In the genomic region with DNA sequence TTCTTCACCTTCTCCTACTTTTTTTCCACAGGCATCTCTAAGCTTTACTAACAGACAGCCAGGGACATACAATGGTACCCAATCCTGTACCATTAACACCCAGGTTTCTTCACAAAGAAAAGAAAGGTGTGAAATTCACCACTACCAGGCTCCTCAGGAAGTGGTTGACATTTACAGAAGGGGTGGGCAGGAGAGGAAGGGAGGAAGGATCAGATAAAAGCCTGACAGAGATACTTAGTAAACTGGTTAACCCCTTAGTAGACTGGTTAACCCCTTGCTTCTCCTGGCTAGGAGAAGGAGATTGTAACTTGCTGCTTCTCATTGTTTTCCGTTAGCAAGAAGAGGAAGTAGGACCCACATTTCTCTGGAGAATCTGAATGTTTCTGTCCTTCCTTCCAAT, we compare ENCODE assay signal across 10 cellular contexts. TPM values are rescaled to one million over a fixed set of nuclear protein-coding genes. Genes with fewer than 3 reads are reported as not detected.
DNase-seq lines count a peak whose midpoint lies in the region; ATAC-seq and TF ChIP-seq lines count a peak whose summit lies in the region.
"Had no signal": no experiment of that assay in that cellular context is flagged by ENCODE, and none has a peak within 500 bp of the region (broad histone marks: within the 10 kb centered on the region; RNA-seq: fewer than 3 reads in every experiment).

No MANE protein-coding gene starts in this region.

- TF ChIP-seq CTCF in GM12865 (IDR thresholded peaks at IDR 0.05; ENCODE audit: insufficient read depth, low read depth, low read length, missing control alignments) = no peak
- no peak for TF ChIP-seq CTCF in HCT116 (IDR thresholded peaks at IDR 0.05 in 2 of 3, conservative IDR thresholded peaks at IDR 0.05 in 1 of 3; ENCODE audit: borderline replicate concordance in 1 of 3, insufficient read depth in 1 of 3, low read depth in 2 of 3, low read length in 2 of 3)
- TF ChIP-seq CTCF in activated CD8-positive, alpha-beta T cell treated with anti-CD3 and anti-CD28 coated beads for 36 hours (IDR thresholded peaks at IDR 0.05) = no peak
- TF ChIP-seq CTCF in lower lobe of right lung (IDR thresholded peaks at IDR 0.05) = no peak

- H3K36me3 ChIP-seq in HCT116 (ENCODE audit: control insufficient read depth in 1 of 2, insufficient read depth in 2 of 2, low read length in 2 of 2) (no peaks in the 10 kb centered on the region), lower lobe of right lung (no peaks in the 10 kb centered on the region)

- H3K4me1 ChIP-seq in HCT116 (ENCODE audit: control insufficient read depth in 1 of 2, insufficient read depth in 2 of 2, low read length in 2 of 2) (no peaks in the 10 kb centered on the region), lower lobe of right lung (no peaks in the 10 kb centered on the region)

- RAD21 ChIA-PET in HCT116 (lab: Charles Lee; ENCODE audit: low non-redundant PET in 1 of 2, low total read pairs in 2 of 2, uncharacterized antibody in 2 of 2, unreplicated experiment in 2 of 2) = no interaction called here

- H3K79me2 ChIP-seq in HCT116 (ENCODE audit: insufficient read depth, low read length) = no peaks in the 10 kb centered on the region

- peaks cover 10% of the 10 kb centered on the region for H3K9me3 Mint-ChIP-seq in activated CD8-positive, alpha-beta T cell treated with anti-CD3 and anti-CD28 coated beads for 36 hours

- no peak for ATAC-seq in HCT116
- peak; percentile 82 for ATAC-seq in activated CD8-positive, alpha-beta T cell treated with anti-CD3 and anti-CD28 coated beads for 36 hours
- peak; percentile 30 to 41 for ATAC-seq in lower lobe of right lung
- no peak for ATAC-seq in GM19023 (IDR thresholded peaks at IDR 0.05; ENCODE audit: unreplicated experiment)

- CTCF ChIA-PET in HCT116 (lab: Charles Lee) = no interaction called here
- CTCF ChIA-PET in activated CD8-positive, alpha-beta T cell treated with anti-CD3 and anti-CD28 coated beads for 36 hours (lab: Charles Lee) = interaction anchor here (1.0 to 1.7 kb wide), 3 partner anchors 8 to 61 kb away, joined by 3 to 6 read pairs (median 5); partner anchors contain the start of gene SAMD3

- H3K36me3 Mint-ChIP-seq in activated CD8-positive, alpha-beta T cell treated with anti-CD3 and anti-CD28 coated beads for 36 hours (ENCODE audit: low read depth) = peaks cover 7% of the 10 kb centered on the region

- H3K4me3 Mint-ChIP-seq in activated CD8-positive, alpha-beta T cell treated with anti-CD3 and anti-CD28 coated beads for 36 hours = peak overlapping the region; percentile 73

- H3K9me3 ChIP-seq in HCT116 (ENCODE audit: control insufficient read depth in 1 of 2, insufficient read depth in 1 of 2, low read depth in 1 of 2, low read length in 2 of 2) (no peaks in the 10 kb centered on the region), lower lobe of right lung (no peaks in the 10 kb centered on the region)

- no peak for TF ChIP-seq POLR2A in HCT116 (IDR thresholded peaks at IDR 0.05; ENCODE audit: borderline replicate concordance, extremely low read depth, insufficient read depth, insufficient read length)

- H3K27me3 Mint-ChIP-seq in activated CD8-positive, alpha-beta T cell treated with anti-CD3 and anti-CD28 coated beads for 36 hours = no peaks in the 10 kb centered on the region

- H3K4me2 ChIP-seq in HCT116 (ENCODE audit: low read length) = no peak overlapping the region

- H3K9ac ChIP-seq in HCT116 (ENCODE audit: low read length) = no peak overlapping the region

- POLR2A ChIA-PET in HCT116 (lab: Charles Lee) = no interaction called here
- POLR2A ChIA-PET in activated CD8-positive, alpha-beta T cell treated with anti-CD3 and anti-CD28 coated beads for 36 hours (lab: Charles Lee) = interaction anchor here (0.6 to 1.3 kb wide), 3 partner anchors 12 to 454 kb away, joined by 3 to 4 read pairs (median 4); no protein-coding TSS in a partner anchor

- H3K27ac Mint-ChIP-seq in activated CD8-positive, alpha-beta T cell treated with anti-CD3 and anti-CD28 coated beads for 36 hours = peak overlapping the region; percentile 80

- DNase-seq in GM12865 (ENCODE audit: low read depth) = peak; percentile 21
- no peak for DNase-seq in HCT116 (ENCODE audit: low read depth, low spot score)
- peak; percentile 63 for DNase-seq in activated CD8-positive, alpha-beta T cell treated with anti-CD3 and anti-CD28 coated beads for 36 hours
- DNase-seq in lower lobe of right lung = no peak
- no peak for DNase-seq in cardiac septum (ENCODE audit: low spot score)
- DNase-seq in NCI-H748 (lab: John Stamatoyannopoulos, UW; ENCODE audit: unreplicated experiment) = no peak
- DNase-seq in NCI-H187 treated with DMSO at 0.1 percent for 48 hours (lab: John Stamatoyannopoulos, UW) = no peak
- DNase-seq: amniotic stem cell, NCI-H510A treated with DMSO at 0.1 percent for 48 hours had no signal

- intact Hi-C loops in HCT116 (cut with micrococcal nuclease) (no loop called here), lower lobe of right lung (cut with DNase I) (no loop called here), cardiac septum (cut with DNase I) (no loop called here)
- intact Hi-C loops in activated CD8-positive, alpha-beta T cell treated with anti-CD3 and anti-CD28 coated beads for 36 hours (cut with micrococcal nuclease) = loop anchor here (5.0 kb wide), 1 partner anchor 33 kb away; no protein-coding TSS in a partner anchor

- H3K27ac ChIP-seq in HCT116 (ENCODE audit: low read depth, low read length) = no peak overlapping the region
- no peak overlapping the region for H3K27ac ChIP-seq in lower lobe of right lung

- BruUV-seq in HCT116 (replicated peaks; lab: Mats Ljungman, UMichigan) = no TSS peak

- H4K20me1 ChIP-seq in HCT116 (ENCODE audit: insufficient read depth) = no peaks in the 10 kb centered on the region

- no peaks in the 10 kb centered on the region for H3K9me2 ChIP-seq in HCT116 (ENCODE audit: insufficient read depth)

- no peak for TF ChIP-seq RAD21 in HCT116 (IDR thresholded peaks at IDR 0.05; ENCODE audit: low read depth)

- H3K4me1 Mint-ChIP-seq in activated CD8-positive, alpha-beta T cell treated with anti-CD3 and anti-CD28 coated beads for 36 hours (ENCODE audit: low read depth) = peaks cover 66% of the 10 kb centered on the region

- peak overlapping the region; percentile 8 for H2AFZ ChIP-seq in HCT116 (ENCODE audit: low read depth, low read length, poor library complexity, severe bottlenecking)

- no peaks in the 10 kb centered on the region for H3K27me3 ChIP-seq in HCT116 (ENCODE audit: insufficient read depth, low read length)
- no peaks in the 10 kb centered on the region for H3K27me3 ChIP-seq in lower lobe of right lung (ENCODE audit: low read depth)

- no peak overlapping the region for H3K4me3 ChIP-seq in GM12865 (ENCODE audit: low read depth, low read length)
- no peak overlapping the region for H3K4me3 ChIP-seq in HCT116 (replicated peaks in 1 of 2; ENCODE audit: low read depth in 1 of 2, low read length in 2 of 2)
- H3K4me3 ChIP-seq in lower lobe of right lung = no peak overlapping the region

TF ChIP-seq in HCT116, 20 proteins besides CTCF, POLR2A, EP300 and RAD21 (continues in another document):
- no peak for TF ChIP-seq SRF (IDR thresholded peaks at IDR 0.05; ENCODE audit: low read depth)
- TF ChIP-seq MAX (IDR thresholded peaks at IDR 0.05) = no peak
- no peak for TF ChIP-seq FOSL1 (IDR thresholded peaks at IDR 0.05; ENCODE audit: low read depth)
- TF ChIP-seq ZBTB33 (IDR thresholded peaks at IDR 0.05; ENCODE audit: extremely low read depth, insufficient replicate concordance, low read length) = no peak
- TF ChIP-seq, protein P1, sequence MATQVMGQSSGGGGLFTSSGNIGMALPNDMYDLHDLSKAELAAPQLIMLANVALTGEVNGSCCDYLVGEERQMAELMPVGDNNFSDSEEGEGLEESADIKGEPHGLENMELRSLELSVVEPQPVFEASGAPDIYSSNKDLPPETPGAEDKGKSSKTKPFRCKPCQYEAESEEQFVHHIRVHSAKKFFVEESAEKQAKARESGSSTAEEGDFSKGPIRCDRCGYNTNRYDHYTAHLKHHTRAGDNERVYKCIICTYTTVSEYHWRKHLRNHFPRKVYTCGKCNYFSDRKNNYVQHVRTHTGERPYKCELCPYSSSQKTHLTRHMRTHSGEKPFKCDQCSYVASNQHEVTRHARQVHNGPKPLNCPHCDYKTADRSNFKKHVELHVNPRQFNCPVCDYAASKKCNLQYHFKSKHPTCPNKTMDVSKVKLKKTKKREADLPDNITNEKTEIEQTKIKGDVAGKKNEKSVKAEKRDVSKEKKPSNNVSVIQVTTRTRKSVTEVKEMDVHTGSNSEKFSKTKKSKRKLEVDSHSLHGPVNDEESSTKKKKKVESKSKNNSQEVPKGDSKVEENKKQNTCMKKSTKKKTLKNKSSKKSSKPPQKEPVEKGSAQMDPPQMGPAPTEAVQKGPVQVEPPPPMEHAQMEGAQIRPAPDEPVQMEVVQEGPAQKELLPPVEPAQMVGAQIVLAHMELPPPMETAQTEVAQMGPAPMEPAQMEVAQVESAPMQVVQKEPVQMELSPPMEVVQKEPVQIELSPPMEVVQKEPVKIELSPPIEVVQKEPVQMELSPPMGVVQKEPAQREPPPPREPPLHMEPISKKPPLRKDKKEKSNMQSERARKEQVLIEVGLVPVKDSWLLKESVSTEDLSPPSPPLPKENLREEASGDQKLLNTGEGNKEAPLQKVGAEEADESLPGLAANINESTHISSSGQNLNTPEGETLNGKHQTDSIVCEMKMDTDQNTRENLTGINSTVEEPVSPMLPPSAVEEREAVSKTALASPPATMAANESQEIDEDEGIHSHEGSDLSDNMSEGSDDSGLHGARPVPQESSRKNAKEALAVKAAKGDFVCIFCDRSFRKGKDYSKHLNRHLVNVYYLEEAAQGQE (IDR thresholded peaks at IDR 0.05; ENCODE audit: low read depth) = no peak
- no peak for TF ChIP-seq CBX3 (IDR thresholded peaks at IDR 0.05; ENCODE audit: low read depth)

RNA-seq across cellular contexts. Expression of gene SAMD3, which starts 7.2 kb away (rescaled TPM):
- total RNA-seq in HCT116 (2021; ENCODE audit: unreplicated experiment) (7.5 TPM), lower lobe of right lung (5.5 TPM), cardiac septum (0.22 TPM)
- polyA plus RNA-seq in HCT116 (2012) = 1.7 and 2.5 TPM in 2 replicates
- 1 to 10 TPM; 6.4 to 8.7 TPM for total RNA-seq in activated CD8-positive, alpha-beta T cell treated with anti-CD3 and anti-CD28 coated beads for 36 hours

Comparison
In these comparisons a context has a peak if more than half of its experiments do, and no peak if none do; other contexts are left out.
1. DNase-seq: peak in GM12865 (single experiment) and activated CD8-positive, alpha-beta T cell treated with anti-CD3 and anti-CD28 coated beads for 36 hours (single experiment); none in HCT116 (single experiment), lower lobe of right lung (single experiment), cardiac septum (single experiment), NCI-H748 (single experiment) and NCI-H187 treated with DMSO at 0.1 percent for 48 hours (single experiment).
2. ATAC-seq: peak in activated CD8-positive, alpha-beta T cell treated with anti-CD3 and anti-CD28 coated beads for 36 hours (single experiment) and lower lobe of right lung (2 of 2); none in HCT116 (single experiment) and GM19023 (single experiment).